In genomic region chr15:72272213-72272996, GRCh38 we compare ENCODE assay signal across 8 cellular contexts.
DNase-seq lines count a peak whose midpoint lies in the region; ATAC-seq lines count a peak whose summit lies in the region.

Gene PARP6, minus strand, starts transcription at chr15:72272554. Its CDS starts 5,077 bp downstream, at chr15:72267477.

- H3K27ac Mint-ChIP-seq in central memory CD8-positive, alpha-beta T cell (ENCODE audit: low read depth): peak within 1 kb of the TSS; percentile 94

- no peaks in the 10 kb centered on the region for H3K9me3 Mint-ChIP-seq in central memory CD8-positive, alpha-beta T cell

- no peaks in the 10 kb centered on the region for H3K27me3 Mint-ChIP-seq in central memory CD8-positive, alpha-beta T cell

- ATAC-seq in GM18907 (IDR thresholded peaks at IDR 0.05; ENCODE audit: unreplicated experiment) (peak; percentile 94), HG03159 (IDR thresholded peaks at IDR 0.05; ENCODE audit: unreplicated experiment) (peak; percentile 94)
- ATAC-seq in central memory CD8-positive, alpha-beta T cell (replicated peaks; ENCODE audit: extremely low read depth, poor library complexity, severe bottlenecking): peak; percentile 95

- peak; percentile 100 for DNase-seq in AG08395 (ENCODE audit: low spot score)
- DNase-seq in NCI-H226: peak; percentile 100
- DNase-seq in activated CD4-positive, CD25-positive, alpha-beta regulatory T cell treated with anti-CD3 and anti-CD28 coated beads, Interleukin-2, amount 50 U/mL, for 16 hours (ENCODE audit: low read depth, low spot score): peak; percentile 96
- peak; percentile 92 to 98 for DNase-seq in central memory CD8-positive, alpha-beta T cell (ENCODE audit: low spot score in 2 of 2)
- peak; percentile 99 for DNase-seq in iris pigment epithelial cell (ENCODE audit: low read depth)
- peak; percentile 97 for DNase-seq in stimulated activated CD4-positive, alpha-beta T cell treated with anti-CD3 and anti-CD28 coated beads, Interleukin-12 subunit alpha, Interleukin-12 subunit beta, amount 100 ng/mL, for 4 hours

- peak within 1 kb of the TSS; percentile 83 for H3K4me3 Mint-ChIP-seq in central memory CD8-positive, alpha-beta T cell

- H3K4me1 Mint-ChIP-seq in central memory CD8-positive, alpha-beta T cell: peaks cover 34% of the 10 kb centered on the region

- H3K36me3 Mint-ChIP-seq in central memory CD8-positive, alpha-beta T cell (ENCODE audit: insufficient read depth): peaks cover 15% of the 10 kb centered on the region

Comparison
In these comparisons a context has a peak if more than half of its experiments do, and no peak if none do; other contexts are left out.
1. Peak in every context shown above with its lines: DNase-seq and ATAC-seq.